Comparison of ENCODE assay signal across 8 cellular contexts in genomic region chr22:35399114-35399677, GRCh38. TPM values are rescaled to one million over a fixed set of nuclear protein-coding genes. Genes with fewer than 3 reads are reported as not detected.
DNase-seq lines count a peak whose midpoint lies in the region; ATAC-seq and TF ChIP-seq lines count a peak whose summit lies in the region.

No MANE protein-coding gene starts in this region.

- POLR2A ChIA-PET in activated CD8-positive, alpha-beta T cell treated with anti-CD3 and anti-CD28 coated beads for 36 hours (lab: Charles Lee), result interaction anchor here (0.8 to 8.8 kb wide), 6 partner anchors 9 to 249 kb away, joined by 3 to 125 read pairs (median 3); partner anchors contain the start of gene TOM1

- peaks cover 37% of the 10 kb centered on the region for H3K4me1 Mint-ChIP-seq in activated T-cell treated with anti-CD3 and anti-CD28 coated beads, Interleukin-2, amount 50 U/mL, for 24 hours (ENCODE audit: low read depth)
- H3K4me1 Mint-ChIP-seq in activated CD8-positive, alpha-beta T cell treated with anti-CD3 and anti-CD28 coated beads for 36 hours (ENCODE audit: low read depth), result peaks cover 24% of the 10 kb centered on the region
- H3K4me1 Mint-ChIP-seq in stimulated activated naive CD8-positive, alpha-beta T cell treated with anti-CD3 and anti-CD28 coated beads, Interleukin-15, Interleukin-2, amounts not matched to agents 100 ng/mL and 50 ng/mL, for 24 hours (ENCODE audit: low read depth), result peaks cover 36% of the 10 kb centered on the region

- H3K4me3 ChIP-seq in iPS DF 6.9 (ENCODE audit: low read length), result peak overlapping the region; percentile 12; the same call in 1 of the 2 replicates

- TF ChIP-seq CTCF in activated CD8-positive, alpha-beta T cell treated with anti-CD3 and anti-CD28 coated beads for 36 hours (IDR thresholded peaks at IDR 0.05), result no peak

- peak overlapping the region; percentile 100 for H3K27ac Mint-ChIP-seq in activated T-cell treated with anti-CD3 and anti-CD28 coated beads, Interleukin-2, amount 50 U/mL, for 24 hours
- peak overlapping the region; percentile 99 for H3K27ac Mint-ChIP-seq in activated CD8-positive, alpha-beta T cell treated with anti-CD3 and anti-CD28 coated beads for 36 hours
- H3K27ac Mint-ChIP-seq in stimulated activated naive CD8-positive, alpha-beta T cell treated with anti-CD3 and anti-CD28 coated beads, Interleukin-15, Interleukin-2, amounts not matched to agents 100 ng/mL and 50 ng/mL, for 24 hours, result peak overlapping the region; percentile 99

- ATAC-seq in activated CD8-positive, alpha-beta T cell treated with anti-CD3 and anti-CD28 coated beads for 36 hours, result no peak

- peaks cover 12% of the 10 kb centered on the region for H3K36me3 ChIP-seq in iPS DF 6.9 (ENCODE audit: control insufficient read depth, insufficient read depth, low read length)

- peak; percentile 56 for DNase-seq in activated T-cell treated with anti-CD3 and anti-CD28 coated beads, Interleukin-2, amount 50 U/mL, for 24 hours
- DNase-seq in activated T-cell treated with anti-CD3 and anti-CD28 coated beads for 4 hours (no peak), iPS DF 6.9 (ENCODE audit: low read depth, low spot score) (no peak), NCI-H446 treated with DMSO at 0.1 percent for 48 hours (lab: John Stamatoyannopoulos, UW) (no peak), GF-D8 (lab: John Stamatoyannopoulos, UW) (no peak), amniotic stem cell (lab: John Stamatoyannopoulos, UW) (no peak)
- peak; percentile 37 for DNase-seq in activated CD8-positive, alpha-beta T cell treated with anti-CD3 and anti-CD28 coated beads for 36 hours

- 0 out of 2 replicates have a peak, but pooled peaks cover 1% of the 10 kb centered on the region for H3K4me1 ChIP-seq in iPS DF 6.9 (ENCODE audit: control insufficient read depth, insufficient read depth, low read length)

- intact Hi-C loops in activated CD8-positive, alpha-beta T cell treated with anti-CD3 and anti-CD28 coated beads for 36 hours (cut with micrococcal nuclease), result no loop called here

- CTCF ChIA-PET in activated CD8-positive, alpha-beta T cell treated with anti-CD3 and anti-CD28 coated beads for 36 hours (lab: Charles Lee), result interaction anchor here (1.4 to 1.5 kb wide), 2 partner anchors 32 to 48 kb away, joined by 4 to 5 read pairs; no protein-coding TSS in a partner anchor

- no peak overlapping the region for H3K27ac ChIP-seq in iPS DF 6.9 (ENCODE audit: low read length)

- H3K27me3 Mint-ChIP-seq in activated T-cell treated with anti-CD3 and anti-CD28 coated beads, Interleukin-2, amount 50 U/mL, for 24 hours, result no peaks in the 10 kb centered on the region
- no peaks in the 10 kb centered on the region for H3K27me3 Mint-ChIP-seq in activated CD8-positive, alpha-beta T cell treated with anti-CD3 and anti-CD28 coated beads for 36 hours
- no peaks in the 10 kb centered on the region for H3K27me3 Mint-ChIP-seq in stimulated activated naive CD8-positive, alpha-beta T cell treated with anti-CD3 and anti-CD28 coated beads, Interleukin-15, Interleukin-2, amounts not matched to agents 100 ng/mL and 50 ng/mL, for 24 hours

- H3K36me3 Mint-ChIP-seq in activated T-cell treated with anti-CD3 and anti-CD28 coated beads, Interleukin-2, amount 50 U/mL, for 24 hours (ENCODE audit: low read depth), result peaks cover 54% of the 10 kb centered on the region
- peaks cover 41% of the 10 kb centered on the region for H3K36me3 Mint-ChIP-seq in activated CD8-positive, alpha-beta T cell treated with anti-CD3 and anti-CD28 coated beads for 36 hours (ENCODE audit: low read depth)
- H3K36me3 Mint-ChIP-seq in stimulated activated naive CD8-positive, alpha-beta T cell treated with anti-CD3 and anti-CD28 coated beads, Interleukin-15, Interleukin-2, amounts not matched to agents 100 ng/mL and 50 ng/mL, for 24 hours (ENCODE audit: low read depth), result peaks cover 34% of the 10 kb centered on the region

- H3K9me3 Mint-ChIP-seq in activated T-cell treated with anti-CD3 and anti-CD28 coated beads, Interleukin-2, amount 50 U/mL, for 24 hours, result no peaks in the 10 kb centered on the region
- H3K9me3 Mint-ChIP-seq in activated CD8-positive, alpha-beta T cell treated with anti-CD3 and anti-CD28 coated beads for 36 hours, result no peaks in the 10 kb centered on the region
- no peaks in the 10 kb centered on the region for H3K9me3 Mint-ChIP-seq in stimulated activated naive CD8-positive, alpha-beta T cell treated with anti-CD3 and anti-CD28 coated beads, Interleukin-15, Interleukin-2, amounts not matched to agents 100 ng/mL and 50 ng/mL, for 24 hours

- no peaks in the 10 kb centered on the region for H3K9me3 ChIP-seq in iPS DF 6.9 (ENCODE audit: control insufficient read depth, insufficient read depth, low read length)

- peak overlapping the region; percentile 99 for H3K4me3 Mint-ChIP-seq in activated T-cell treated with anti-CD3 and anti-CD28 coated beads, Interleukin-2, amount 50 U/mL, for 24 hours
- H3K4me3 Mint-ChIP-seq in activated CD8-positive, alpha-beta T cell treated with anti-CD3 and anti-CD28 coated beads for 36 hours, result peak overlapping the region; percentile 99
- peak overlapping the region; percentile 96 for H3K4me3 Mint-ChIP-seq in stimulated activated naive CD8-positive, alpha-beta T cell treated with anti-CD3 and anti-CD28 coated beads, Interleukin-15, Interleukin-2, amounts not matched to agents 100 ng/mL and 50 ng/mL, for 24 hours

- no CpG with 5 or more reads among the region's 24 CpGs for WGBS in iPS DF 6.9 (ENCODE audit: insufficient coverage, insufficient read length)

- no peaks in the 10 kb centered on the region for H3K27me3 ChIP-seq in iPS DF 6.9 (ENCODE audit: control insufficient read depth, insufficient read depth, low read length)

RNA-seq across cellular contexts. Expression of gene MCM5, which starts 0.7 kb away (rescaled TPM):
- total RNA-seq in activated CD8-positive, alpha-beta T cell treated with anti-CD3 and anti-CD28 coated beads for 36 hours, result 100 to 1,000 TPM; 318 to 319 TPM

RNA-seq across cellular contexts. Expression of gene HMOX1, which starts 18.3 kb away (rescaled TPM):
- under 1 TPM in 1 of 2 experiments, not detected in 1; 0.22 TPM for total RNA-seq in activated CD8-positive, alpha-beta T cell treated with anti-CD3 and anti-CD28 coated beads for 36 hours

Comparison
In these comparisons a context has a peak if more than half of its experiments do, and no peak if none do; other contexts are left out.
1. DNase-seq: peak in activated T-cell treated with anti-CD3 and anti-CD28 coated beads, Interleukin-2, amount 50 U/mL, for 24 hours (single experiment) and activated CD8-positive, alpha-beta T cell treated with anti-CD3 and anti-CD28 coated beads for 36 hours (single experiment); none in activated T-cell treated with anti-CD3 and anti-CD28 coated beads for 4 hours (single experiment), iPS DF 6.9 (single experiment), NCI-H446 treated with DMSO at 0.1 percent for 48 hours (single experiment), GF-D8 (single experiment) and amniotic stem cell (single experiment).
2. Peak in every context shown above with its lines, with median percentiles within 50 percentile points of each other: H3K27ac Mint-ChIP-seq and H3K4me3 Mint-ChIP-seq.